Comparison of ENCODE assay signal across 9 cellular contexts in genomic region chr17:39782481-39782880, GRCh38. TPM values are rescaled to one million over a fixed set of nuclear protein-coding genes. Genes with fewer than 3 reads are reported as not detected.
DNase-seq lines count a peak whose midpoint lies in the region; ATAC-seq and TF ChIP-seq lines count a peak whose summit lies in the region.
"Had no signal": no experiment of that assay in that cellular context is flagged by ENCODE, and none has a peak within 500 bp of the region (broad histone marks: within the 10 kb centered on the region; RNA-seq: fewer than 3 reads in every experiment).

No MANE protein-coding gene starts in this region.

- H3K4me1 Mint-ChIP-seq in GM23338: peaks cover 6% of the 10 kb centered on the region; the same call in 2 of the 3 replicates

- H3K36me3 ChIP-seq in A673 (ENCODE audit: insufficient read depth, low read length, poor library complexity, severe bottlenecking) (no peaks in the 10 kb centered on the region), GM23338 (ENCODE audit: insufficient read depth) (no peaks in the 10 kb centered on the region)

- H3K4me1 ChIP-seq in A673 (ENCODE audit: insufficient read depth, low read length, poor library complexity, severe bottlenecking) (no peaks in the 10 kb centered on the region), GM23338 (ENCODE audit: insufficient read depth) (no peaks in the 10 kb centered on the region)

- peak overlapping the region; percentile 80; the same call in 1 of the 2 replicates for H2AFZ ChIP-seq in GM23338

- H3K9me2 ChIP-seq in GM23338 (ENCODE audit: insufficient read depth): no peaks in the 10 kb centered on the region

- no peaks in the 10 kb centered on the region for H3K79me2 ChIP-seq in GM23338 (replicated peaks; ENCODE audit: insufficient read depth)

- DNase-seq in A673 (ENCODE audit: low spot score) (peak; percentile 7), GM23338 (ENCODE audit: low spot score) (no peak), SKM-1 treated with dmso at 0.1 percent for 144 hours (lab: John Stamatoyannopoulos, UW; ENCODE audit: unreplicated experiment) (peak; percentile 29), fibroblast of the aortic adventitia (ENCODE audit: low read depth) (peak; percentile 89), foreskin melanocyte (no peak), putamen (ENCODE audit: low spot score) (no peak)
- no peak for DNase-seq in stimulated activated CD4-positive, alpha-beta T cell treated with anti-CD3 and anti-CD28 coated beads, Interleukin-15, amount 100 ng/mL, for 24 hours

- no peaks in the 10 kb centered on the region for H3K27me3 Mint-ChIP-seq in GM23338 (ENCODE audit: insufficient read depth, low read depth, poor library complexity)

- intact Hi-C loops in A673 (cut with micrococcal nuclease; ENCODE audit: unreplicated experiment): no loop called here

- POLR2A ChIA-PET in A673 (lab: Charles Lee; ENCODE audit: low non-redundant PET): no interaction called here

- no peaks in the 10 kb centered on the region for H4K20me1 ChIP-seq in GM23338 (replicated peaks; ENCODE audit: insufficient read depth)

- no peaks in the 10 kb centered on the region for H3F3A ChIP-seq in GM23338 (replicated peaks; ENCODE audit: low read depth)

- H3K27ac ChIP-seq in A673 (ENCODE audit: low read depth, low read length, poor library complexity, severe bottlenecking) (no peak overlapping the region), GM23338 (ENCODE audit: low read depth) (no peak overlapping the region)

- H3K4me3 Mint-ChIP-seq in GM23338: no peak overlapping the region

- H3K4me3 ChIP-seq in A673 (ENCODE audit: low read depth, low read length, poor library complexity, severe bottlenecking) (no peak overlapping the region), GM23338 (no peak overlapping the region), fibroblast of the aortic adventitia (ENCODE audit: low read depth, low read length) (no peak overlapping the region)

- no peak overlapping the region for H3K27ac Mint-ChIP-seq in GM23338

- no peaks in the 10 kb centered on the region for H3K9me3 Mint-ChIP-seq in GM23338

- no peaks in the 10 kb centered on the region for H3K36me3 Mint-ChIP-seq in GM23338 (ENCODE audit: low read depth)

- CTCF ChIA-PET in A673 (lab: Charles Lee): interaction anchor here (0.5 kb wide), 1 partner anchor 179 kb away, joined by 6 read pairs; no protein-coding TSS in a partner anchor

- no TSS peak for BruUV-seq in A673 (replicated peaks; lab: Mats Ljungman, UMichigan)

- TF ChIP-seq CTCF in A673 (conservative IDR thresholded peaks at IDR 0.05; ENCODE audit: low read depth, low read length): no peak
- TF ChIP-seq CTCF in GM23338 (conservative IDR thresholded peaks at IDR 0.05; ENCODE audit: low read depth in 2 of 2): no peak
- no peak for TF ChIP-seq CTCF in fibroblast of the aortic adventitia (IDR thresholded peaks at IDR 0.05; ENCODE audit: insufficient read depth, low read length)

- H3K27me3 ChIP-seq in A673 (replicated peaks; ENCODE audit: insufficient read depth, low read depth, low read length, poor library complexity) (no peaks in the 10 kb centered on the region), GM23338 (ENCODE audit: insufficient read depth) (no peaks in the 10 kb centered on the region)

- no peaks in the 10 kb centered on the region for H3K9me3 ChIP-seq in A673 (ENCODE audit: low read depth, low read length, poor library complexity, severe bottlenecking)

- no peak for ATAC-seq in GM23338
- no peak for ATAC-seq in GM18520 (IDR thresholded peaks at IDR 0.05; ENCODE audit: unreplicated experiment)

- H3K4me2 ChIP-seq in GM23338: no peak overlapping the region

TF ChIP-seq in GM23338, 12 proteins besides CTCF, POLR2A, EP300 and RAD21 (continues in another document):
- TF ChIP-seq EZH2 (IDR thresholded peaks at IDR 0.05; ENCODE audit: low read depth, unreplicated experiment): no peak
- TF ChIP-seq, protein P1, sequence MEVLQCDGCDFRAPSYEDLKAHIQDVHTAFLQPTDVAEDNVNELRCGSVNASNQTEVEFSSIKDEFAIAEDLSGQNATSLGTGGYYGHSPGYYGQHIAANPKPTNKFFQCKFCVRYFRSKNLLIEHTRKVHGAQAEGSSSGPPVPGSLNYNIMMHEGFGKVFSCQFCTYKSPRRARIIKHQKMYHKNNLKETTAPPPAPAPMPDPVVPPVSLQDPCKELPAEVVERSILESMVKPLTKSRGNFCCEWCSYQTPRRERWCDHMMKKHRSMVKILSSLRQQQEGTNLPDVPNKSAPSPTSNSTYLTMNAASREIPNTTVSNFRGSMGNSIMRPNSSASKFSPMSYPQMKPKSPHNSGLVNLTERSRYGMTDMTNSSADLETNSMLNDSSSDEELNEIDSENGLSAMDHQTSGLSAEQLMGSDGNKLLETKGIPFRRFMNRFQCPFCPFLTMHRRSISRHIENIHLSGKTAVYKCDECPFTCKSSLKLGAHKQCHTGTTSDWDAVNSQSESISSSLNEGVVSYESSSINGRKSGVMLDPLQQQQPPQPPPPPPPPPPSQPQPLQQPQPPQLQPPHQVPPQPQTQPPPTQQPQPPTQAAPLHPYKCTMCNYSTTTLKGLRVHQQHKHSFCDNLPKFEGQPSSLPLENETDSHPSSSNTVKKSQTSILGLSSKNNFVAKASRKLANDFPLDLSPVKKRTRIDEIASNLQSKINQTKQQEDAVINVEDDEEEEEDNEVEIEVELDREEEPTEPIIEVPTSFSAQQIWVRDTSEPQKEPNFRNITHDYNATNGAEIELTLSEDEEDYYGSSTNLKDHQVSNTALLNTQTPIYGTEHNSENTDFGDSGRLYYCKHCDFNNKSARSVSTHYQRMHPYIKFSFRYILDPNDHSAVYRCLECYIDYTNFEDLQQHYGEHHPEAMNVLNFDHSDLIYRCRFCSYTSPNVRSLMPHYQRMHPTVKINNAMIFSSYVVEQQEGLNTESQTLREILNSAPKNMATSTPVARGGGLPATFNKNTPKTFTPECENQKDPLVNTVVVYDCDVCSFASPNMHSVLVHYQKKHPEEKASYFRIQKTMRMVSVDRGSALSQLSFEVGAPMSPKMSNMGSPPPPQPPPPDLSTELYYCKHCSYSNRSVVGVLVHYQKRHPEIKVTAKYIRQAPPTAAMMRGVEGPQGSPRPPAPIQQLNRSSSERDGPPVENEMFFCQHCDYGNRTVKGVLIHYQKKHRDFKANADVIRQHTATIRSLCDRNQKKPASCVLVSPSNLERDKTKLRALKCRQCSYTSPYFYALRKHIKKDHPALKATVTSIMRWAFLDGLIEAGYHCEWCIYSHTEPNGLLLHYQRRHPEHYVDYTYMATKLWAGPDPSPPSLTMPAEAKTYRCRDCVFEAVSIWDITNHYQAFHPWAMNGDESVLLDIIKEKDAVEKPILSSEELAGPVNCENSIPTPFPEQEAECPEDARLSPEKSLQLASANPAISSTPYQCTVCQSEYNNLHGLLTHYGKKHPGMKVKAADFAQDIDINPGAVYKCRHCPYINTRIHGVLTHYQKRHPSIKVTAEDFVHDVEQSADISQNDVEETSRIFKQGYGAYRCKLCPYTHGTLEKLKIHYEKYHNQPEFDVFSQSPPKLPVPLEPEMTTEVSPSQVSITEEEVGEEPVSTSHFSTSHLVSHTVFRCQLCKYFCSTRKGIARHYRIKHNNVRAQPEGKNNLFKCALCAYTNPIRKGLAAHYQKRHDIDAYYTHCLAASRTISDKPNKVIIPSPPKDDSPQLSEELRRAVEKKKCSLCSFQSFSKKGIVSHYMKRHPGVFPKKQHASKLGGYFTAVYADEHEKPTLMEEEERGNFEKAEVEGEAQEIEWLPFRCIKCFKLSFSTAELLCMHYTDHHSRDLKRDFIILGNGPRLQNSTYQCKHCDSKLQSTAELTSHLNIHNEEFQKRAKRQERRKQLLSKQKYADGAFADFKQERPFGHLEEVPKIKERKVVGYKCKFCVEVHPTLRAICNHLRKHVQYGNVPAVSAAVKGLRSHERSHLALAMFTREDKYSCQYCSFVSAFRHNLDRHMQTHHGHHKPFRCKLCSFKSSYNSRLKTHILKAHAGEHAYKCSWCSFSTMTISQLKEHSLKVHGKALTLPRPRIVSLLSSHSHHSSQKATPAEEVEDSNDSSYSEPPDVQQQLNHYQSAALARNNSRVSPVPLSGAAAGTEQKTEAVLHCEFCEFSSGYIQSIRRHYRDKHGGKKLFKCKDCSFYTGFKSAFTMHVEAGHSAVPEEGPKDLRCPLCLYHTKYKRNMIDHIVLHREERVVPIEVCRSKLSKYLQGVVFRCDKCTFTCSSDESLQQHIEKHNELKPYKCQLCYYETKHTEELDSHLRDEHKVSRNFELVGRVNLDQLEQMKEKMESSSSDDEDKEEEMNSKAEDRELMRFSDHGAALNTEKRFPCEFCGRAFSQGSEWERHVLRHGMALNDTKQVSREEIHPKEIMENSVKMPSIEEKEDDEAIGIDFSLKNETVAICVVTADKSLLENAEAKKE (CRISPR knock-in tag; IDR thresholded peaks at IDR 0.05): no peak
- TF ChIP-seq ETS1 (IDR thresholded peaks at IDR 0.05): no peak
- no peak for TF ChIP-seq NANOG (IDR thresholded peaks at IDR 0.05; ENCODE audit: borderline replicate concordance)

RNA-seq across cellular contexts. Expression of gene GRB7, which starts 44.7 kb away (rescaled TPM):
- 0.62 and 0.63 TPM in 2 replicates for total RNA-seq in A673 (2021)
- total RNA-seq in GM23338 (2014; rRNA removed; shearing (Covaris generic)): 23.1 and 28.9 TPM in 2 replicates
- 12.8 and 13.1 TPM in 2 replicates for polyA plus RNA-seq in GM23338 (2016; fragmentation: Nextera tagmentation; extraction: Ambion mirVana)
- total RNA-seq in fibroblast of the aortic adventitia (ENCODE audit: low replicate concordance): 1.7 TPM in 1 of 2 replicates, not detected in the other
- total RNA-seq: mononuclear cell had no signal

RNA-seq across cellular contexts. Expression of gene MIEN1, which starts 52.1 kb away (rescaled TPM):
- 30.5 and 33.5 TPM in 2 replicates for total RNA-seq in A673 (2021)
- total RNA-seq in GM23338 (2014; rRNA removed; shearing (Covaris generic)): 24.3 and 37.1 TPM in 2 replicates
- polyA plus RNA-seq in GM23338 (2016; fragmentation: Nextera tagmentation; extraction: Ambion mirVana): 91.8 and 106 TPM in 2 replicates
- total RNA-seq in fibroblast of the aortic adventitia (ENCODE audit: low replicate concordance): 33.1 and 76.0 TPM in 2 replicates

Comparison
In these comparisons a context has a peak if more than half of its experiments do, and no peak if none do; other contexts are left out.
1. DNase-seq: peak in A673 (single experiment), SKM-1 treated with dmso at 0.1 percent for 144 hours (single experiment) and fibroblast of the aortic adventitia (single experiment); none in GM23338 (single experiment), foreskin melanocyte (single experiment), putamen (single experiment) and stimulated activated CD4-positive, alpha-beta T cell treated with anti-CD3 and anti-CD28 coated beads, Interleukin-15, amount 100 ng/mL, for 24 hours (single experiment).